Comparison of ENCODE assay signal across 13 cellular contexts in genomic region chr14:50041980-50042379, GRCh38.
A peak's percentile ranks its signal among the peaks of the same experiment; 100 is the strongest.
DNase-seq lines count a peak whose midpoint lies in the region; ATAC-seq and TF ChIP-seq lines count a peak whose summit lies in the region.
"Had no signal": no experiment of that assay in that cellular context is flagged by ENCODE, and none has a peak within 500 bp of the region (broad histone marks: within the 10 kb centered on the region; RNA-seq: fewer than 3 reads in every experiment).

No MANE protein-coding gene starts in this region.

- peaks cover 21% of the 10 kb centered on the region for H3K36me3 Mint-ChIP-seq in activated naive CD8-positive, alpha-beta T cell
- H3K36me3 Mint-ChIP-seq in activated naive CD8-positive, alpha-beta T cell treated with anti-CD3 and anti-CD28 coated beads for 36 hours, result peaks cover 47% of the 10 kb centered on the region
- H3K36me3 Mint-ChIP-seq in activated naive CD8-positive, alpha-beta T cell treated with anti-CD3 and anti-CD28 coated beads, Interleukin-2, amount 50 U/mL, for 24 hours (ENCODE audit: low read depth), result peaks cover 44% of the 10 kb centered on the region

- H4K20me1 ChIP-seq in PC-9 (ENCODE audit: insufficient read depth), result no peaks in the 10 kb centered on the region

- peaks cover 4% of the 10 kb centered on the region; the same call in 1 of the 2 replicates for H3K79me2 ChIP-seq in PC-9 (ENCODE audit: low read depth)

- no TSS peak for BruUV-seq in PC-9 (replicated peaks; lab: Mats Ljungman, UMichigan)

- peaks cover 90% of the 10 kb centered on the region for H3K4me1 ChIP-seq in PC-9 (replicated peaks; ENCODE audit: insufficient read depth)
- peaks cover 6 to 85% (median 45%) of the 10 kb centered on the region in 9 donors for H3K4me1 ChIP-seq in heart right ventricle
- peaks cover 0 to 27% (median 16%) of the 10 kb centered on the region in 3 donors for H3K4me1 ChIP-seq in gastroesophageal sphincter

- no peaks in the 10 kb centered on the region for H3K9me2 ChIP-seq in PC-9 (ENCODE audit: insufficient read depth)

- no peak overlapping the region for H2AFZ ChIP-seq in PC-9

- no peaks in the 10 kb centered on the region for H3K9me3 ChIP-seq in PC-9 (ENCODE audit: insufficient read depth, low read depth)
- H3K9me3 ChIP-seq in heart right ventricle, result peaks cover 0 to 15% (median 0%) of the 10 kb centered on the region in 11 donors
- H3K9me3 ChIP-seq in gastroesophageal sphincter, result peaks cover 0 to 7% (median 0%) of the 10 kb centered on the region in 3 donors

- no peak for TF ChIP-seq POLR2A in gastroesophageal sphincter (IDR thresholded peaks at IDR 0.05)

- no peak overlapping the region for H3K4me2 ChIP-seq in PC-9

- H3K4me3 Mint-ChIP-seq in activated naive CD8-positive, alpha-beta T cell, result no peak overlapping the region
- H3K4me3 Mint-ChIP-seq in activated naive CD8-positive, alpha-beta T cell treated with anti-CD3 and anti-CD28 coated beads for 36 hours, result no peak overlapping the region
- no peak overlapping the region for H3K4me3 Mint-ChIP-seq in activated naive CD8-positive, alpha-beta T cell treated with anti-CD3 and anti-CD28 coated beads, Interleukin-2, amount 50 U/mL, for 24 hours

- H3K27me3 ChIP-seq in PC-9 (ENCODE audit: insufficient read depth, low read depth), result no peaks in the 10 kb centered on the region
- no peaks in the 10 kb centered on the region for H3K27me3 ChIP-seq in heart right ventricle
- H3K27me3 ChIP-seq in gastroesophageal sphincter, result no peaks in the 10 kb centered on the region

- intact Hi-C loops in PC-9 (cut with micrococcal nuclease; ENCODE audit: unreplicated experiment) (no loop called here), heart right ventricle (cut with DNase I) (loop anchor here in 1 of 10 donors (5.0 kb wide), 1 partner anchor 40 kb away; no protein-coding TSS in a partner anchor)

- H3K27me3 Mint-ChIP-seq in activated naive CD8-positive, alpha-beta T cell, result no peaks in the 10 kb centered on the region
- no peaks in the 10 kb centered on the region for H3K27me3 Mint-ChIP-seq in activated naive CD8-positive, alpha-beta T cell treated with anti-CD3 and anti-CD28 coated beads for 36 hours
- H3K27me3 Mint-ChIP-seq in activated naive CD8-positive, alpha-beta T cell treated with anti-CD3 and anti-CD28 coated beads, Interleukin-2, amount 50 U/mL, for 24 hours, result no peaks in the 10 kb centered on the region

- no peaks in the 10 kb centered on the region for H3K36me3 ChIP-seq in PC-9 (ENCODE audit: low read depth)
- no peaks in the 10 kb centered on the region for H3K36me3 ChIP-seq in heart right ventricle
- H3K36me3 ChIP-seq in gastroesophageal sphincter, result no peaks in the 10 kb centered on the region

- H3K4me1 Mint-ChIP-seq in activated naive CD8-positive, alpha-beta T cell (ENCODE audit: low read depth), result peaks cover 79% of the 10 kb centered on the region
- H3K4me1 Mint-ChIP-seq in activated naive CD8-positive, alpha-beta T cell treated with anti-CD3 and anti-CD28 coated beads for 36 hours, result peaks cover 72% of the 10 kb centered on the region
- peaks cover 90% of the 10 kb centered on the region for H3K4me1 Mint-ChIP-seq in activated naive CD8-positive, alpha-beta T cell treated with anti-CD3 and anti-CD28 coated beads, Interleukin-2, amount 50 U/mL, for 24 hours

- POLR2A ChIA-PET in PC-9 (lab: Charles Lee; ENCODE audit: unreplicated experiment), result no interaction called here

- H3F3A ChIP-seq in PC-9 (ENCODE audit: insufficient read depth, low read depth), result peaks cover 67% of the 10 kb centered on the region

- H3K27ac Mint-ChIP-seq in activated naive CD8-positive, alpha-beta T cell, result peak overlapping the region; percentile 64
- no peak overlapping the region for H3K27ac Mint-ChIP-seq in activated naive CD8-positive, alpha-beta T cell treated with anti-CD3 and anti-CD28 coated beads for 36 hours
- peak overlapping the region; percentile 46 for H3K27ac Mint-ChIP-seq in activated naive CD8-positive, alpha-beta T cell treated with anti-CD3 and anti-CD28 coated beads, Interleukin-2, amount 50 U/mL, for 24 hours

- no peak overlapping the region for H3K4me3 ChIP-seq in PC-9
- H3K4me3 ChIP-seq in heart right ventricle, result no peak overlapping the region
- H3K4me3 ChIP-seq in gastroesophageal sphincter, result no peak overlapping the region

- WGBS in heart right ventricle, 2 donors, result 97 to 100% methylated on average over 3 of the region's 3 CpGs
- 100% methylated on average over 2 to 3 of the region's 3 CpGs for WGBS in gastroesophageal sphincter (ENCODE audit: low coverage in 1 of 2), 2 donors

- no peak for TF ChIP-seq EP300 in gastroesophageal sphincter (IDR thresholded peaks at IDR 0.05)

- ATAC-seq in activated naive CD8-positive, alpha-beta T cell treated with anti-CD3 and anti-CD28 coated beads, Interleukin-2, amount 50 U/mL, for 24 hours, result no peak
- ATAC-seq in heart right ventricle (no peak), gastroesophageal sphincter (no peak)
- ATAC-seq: PC-3 had no signal

- no peak for DNase-seq in activated naive CD8-positive, alpha-beta T cell treated with anti-CD3 and anti-CD28 coated beads for 36 hours
- DNase-seq in PC-9 (no peak), heart right ventricle (no peak)
- DNase-seq in activated naive CD8-positive, alpha-beta T cell treated with anti-CD3 and anti-CD28 coated beads, Interleukin-2, amount 50 U/mL, for 24 hours, result no peak
- no peak for DNase-seq in effector CD8-positive, alpha-beta T cell (lab: John Stamatoyannopoulos, UW)
- DNase-seq: AML-193, GOT3, KG1, NCI-H1092, NCI-H69, PC-3 had no signal

- peaks cover 6% of the 10 kb centered on the region for H3K9me3 Mint-ChIP-seq in activated naive CD8-positive, alpha-beta T cell (ENCODE audit: low read depth)
- peaks cover 15% of the 10 kb centered on the region for H3K9me3 Mint-ChIP-seq in activated naive CD8-positive, alpha-beta T cell treated with anti-CD3 and anti-CD28 coated beads for 36 hours
- peaks cover 7% of the 10 kb centered on the region for H3K9me3 Mint-ChIP-seq in activated naive CD8-positive, alpha-beta T cell treated with anti-CD3 and anti-CD28 coated beads, Interleukin-2, amount 50 U/mL, for 24 hours

- no peak for TF ChIP-seq CTCF in PC-9 (conservative IDR thresholded peaks at IDR 0.05)
- TF ChIP-seq CTCF in heart right ventricle (IDR thresholded peaks at IDR 0.05), result no peak
- no peak for TF ChIP-seq CTCF in gastroesophageal sphincter (IDR thresholded peaks at IDR 0.05)

- CTCF ChIA-PET in PC-9 (lab: Charles Lee), result no interaction called here

- H3K27ac ChIP-seq in PC-9 (peak overlapping the region; percentile 98), heart right ventricle (peak overlapping the region in 1 of 10 donors; percentile 81), gastroesophageal sphincter (no peak overlapping the region)
